18 cellular contexts compared by ENCODE assay signal in the genomic region with DNA sequence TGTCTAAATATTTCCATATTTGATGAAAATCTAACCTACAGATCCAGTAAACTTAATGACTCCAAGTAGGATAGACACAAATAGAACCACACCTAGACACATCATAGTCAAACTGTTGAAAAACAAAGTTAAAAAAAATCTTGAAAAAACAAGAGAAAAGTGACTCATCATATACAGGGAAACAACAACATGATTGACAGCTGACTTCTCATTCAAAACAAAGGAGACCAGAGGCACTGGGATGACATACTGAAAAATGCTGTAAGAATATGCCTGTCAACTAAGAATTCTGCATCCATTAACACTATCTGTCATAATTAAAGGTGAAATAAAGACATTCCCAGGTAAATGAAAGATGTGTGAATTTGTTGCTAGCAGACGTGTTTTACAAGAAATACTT. TPM values are rescaled to one million over a fixed set of nuclear protein-coding genes. Genes with fewer than 3 reads are reported as not detected.
"Had no signal": no experiment of that assay in that cellular context is flagged by ENCODE, and none has a peak within 500 bp of the region (broad histone marks: within the 10 kb centered on the region; RNA-seq: fewer than 3 reads in every experiment).

No MANE protein-coding gene starts in this region.

- H3K36me3 Mint-ChIP-seq: naive thymus-derived CD4-positive, alpha-beta T cell; stimulated activated naive B cell treated with anti-CD40 and anti-IgM and Interleukin-4, amounts not matched to agents 10 μg/mL and 1 μg/mL and 100 μg/mL, for 72 hours had no signal

- H3K27ac ChIP-seq: colonic mucosa, heart left ventricle, psoas muscle, stomach, thoracic aorta, transverse colon had no signal

- H3K4me1 Mint-ChIP-seq: naive thymus-derived CD4-positive, alpha-beta T cell; stimulated activated naive B cell treated with anti-CD40 and anti-IgM and Interleukin-4, amounts not matched to agents 10 μg/mL and 1 μg/mL and 100 μg/mL, for 72 hours had no signal

- H3K4me3 Mint-ChIP-seq: naive thymus-derived CD4-positive, alpha-beta T cell; nephron progenitor cell; stimulated activated naive B cell treated with anti-CD40 and anti-IgM and Interleukin-4, amounts not matched to agents 10 μg/mL and 1 μg/mL and 100 μg/mL, for 72 hours had no signal

- H3K27ac Mint-ChIP-seq: naive thymus-derived CD4-positive, alpha-beta T cell; nephron progenitor cell; stimulated activated naive B cell treated with anti-CD40 and anti-IgM and Interleukin-4, amounts not matched to agents 10 μg/mL and 1 μg/mL and 100 μg/mL, for 72 hours had no signal

- H3K4me3 ChIP-seq: colonic mucosa, heart left ventricle, psoas muscle, stomach, thoracic aorta, transverse colon had no signal

- H3K9me3 ChIP-seq: colonic mucosa, thoracic aorta had no signal

- ATAC-seq: esophagus mucosa; heart left ventricle; naive thymus-derived CD4-positive, alpha-beta T cell; psoas muscle; sciatic nerve; stimulated activated naive B cell treated with anti-CD40 and anti-IgM and Interleukin-4, amounts not matched to agents 10 μg/mL and 1 μg/mL and 100 μg/mL, for 72 hours had no signal

- H3K27me3 ChIP-seq: colonic mucosa, stomach, transverse colon had no signal

- DNase-seq: colonic mucosa; dermis blood vessel endothelial cell; heart left ventricle; hypothalamus; kidney glomerular epithelial cell; naive thymus-derived CD4-positive, alpha-beta T cell; nephron progenitor cell; psoas muscle; retina; stimulated activated CD4-positive, alpha-beta T cell treated with anti-CD3 and anti-CD28 coated beads, Interleukin-2, amount 100 ng/mL, for 24 hours; stimulated activated CD4-positive, alpha-beta T cell treated with anti-CD3 and anti-CD28 coated beads, Interleukin-4, amount 100 ng/mL, for 4 hours; stimulated activated naive B cell treated with anti-CD40 and anti-IgM and Interleukin-4, amounts not matched to agents 10 μg/mL and 1 μg/mL and 100 μg/mL, for 72 hours; stomach; substantia nigra; transverse colon had no signal

- H3K4me1 ChIP-seq: colonic mucosa, heart left ventricle, psoas muscle, stomach, transverse colon had no signal

- H3K36me3 ChIP-seq: colonic mucosa, heart left ventricle, stomach, thoracic aorta, transverse colon had no signal

RNA-seq across cellular contexts. Expression of a gene that starts 38.8 kb away (rescaled TPM):
- polyA plus RNA-seq: naive thymus-derived CD4-positive, alpha-beta T cell had no signal
